ENCODE assay signal across 23 cellular contexts in the genomic region with DNA sequence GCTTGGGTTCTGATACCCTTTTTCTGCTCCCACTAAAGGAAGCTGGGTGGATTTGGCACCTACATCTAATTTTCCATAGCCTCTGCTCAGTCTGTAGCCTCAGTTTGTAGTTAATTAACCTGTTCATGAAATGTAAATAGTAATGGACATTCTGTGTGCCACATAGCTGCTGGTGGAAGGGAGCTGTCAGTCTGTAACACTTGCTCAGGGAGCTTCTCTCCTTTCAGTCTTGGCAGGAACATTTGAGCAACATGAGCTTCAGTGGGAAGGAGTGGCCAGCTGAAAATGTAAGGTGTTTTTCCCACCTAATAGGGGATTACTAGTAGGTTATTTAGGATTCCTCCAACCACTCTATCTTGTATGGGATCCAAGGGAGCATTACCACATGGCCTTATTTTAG.
DNase-seq lines count a peak whose midpoint lies in the region; TF ChIP-seq lines count a peak whose summit lies in the region.
"Had no signal": no experiment of that assay in that cellular context is flagged by ENCODE, and none has a peak within 500 bp of the region (broad histone marks: within the 10 kb centered on the region; RNA-seq: fewer than 3 reads in every experiment).

No MANE protein-coding gene starts in this region.

- H3K27ac ChIP-seq in prostate gland (no peak overlapping the region), esophagus muscularis mucosa (replicated peaks in 1 of 4) (no peak overlapping the region)
- H3K27ac ChIP-seq: A549, brain microvascular endothelial cell, lower lobe of right lung, upper lobe of right lung had no signal

- TF ChIP-seq EP300 in esophagus muscularis mucosa (IDR thresholded peaks at IDR 0.05) = no peak

- DNase-seq in NCI-H2171 treated with DMSO at 0.1 percent for 48 hours (lab: John Stamatoyannopoulos, UW) (peak; percentile 26), NCI-H2171 (lab: John Stamatoyannopoulos, UW) (no peak), NCI-H1092 treated with DMSO at 0.1 percent for 48 hours (lab: John Stamatoyannopoulos, UW) (peak; percentile 99), NCI-H69 (lab: John Stamatoyannopoulos, UW) (peak; percentile 94), prostate gland (ENCODE audit: low spot score) (peak; percentile 38), superior temporal gyrus (ENCODE audit: extremely low spot score) (no peak), esophagus muscularis mucosa (ENCODE audit: extremely low spot score) (no peak)
- DNase-seq in stimulated activated CD4-positive, alpha-beta T cell treated with anti-CD3 and anti-CD28 coated beads, Interleukin-2, amount 100 ng/mL, for 24 hours = no peak
- DNase-seq: activated CD8-positive, alpha-beta memory T cell treated with anti-CD3 and anti-CD28 coated beads, Interleukin-2, amount 50 U/mL, for 48 hours; activated CD8-positive, alpha-beta T cell treated with anti-CD3 and anti-CD28 coated beads for 36 hours; amygdala; brain microvascular endothelial cell; CD4-positive, CD25-positive, alpha-beta regulatory T cell; cerebellar nuclear complex; EL; kidney glomerular epithelial cell; lower lobe of right lung; midbrain; naive thymus-derived CD4-positive, alpha-beta T cell; NCI-H1930; nucleus accumbens; upper lobe of right lung had no signal

- no peaks in the 10 kb centered on the region for H3K36me3 ChIP-seq in prostate gland
- H3K36me3 ChIP-seq in esophagus muscularis mucosa = no peaks in the 10 kb centered on the region
- H3K36me3 ChIP-seq: brain microvascular endothelial cell, lower lobe of right lung, upper lobe of right lung had no signal

- intact Hi-C loops in prostate gland (cut with DNase I) = no loop called here
- intact Hi-C loops in esophagus muscularis mucosa (cut with DNase I) = no loop called here

- H3K27me3 ChIP-seq in prostate gland (replicated peaks; ENCODE audit: insufficient read depth) (no peaks in the 10 kb centered on the region), esophagus muscularis mucosa (no peaks in the 10 kb centered on the region)
- H3K27me3 ChIP-seq: brain microvascular endothelial cell, upper lobe of right lung had no signal

- TF ChIP-seq CTCF in prostate gland (IDR thresholded peaks at IDR 0.05) (no peak), esophagus muscularis mucosa (IDR thresholded peaks at IDR 0.05) (no peak)

- no peak overlapping the region for H3K4me3 ChIP-seq in prostate gland
- H3K4me3 ChIP-seq in esophagus muscularis mucosa = no peak overlapping the region
- H3K4me3 ChIP-seq: A549, lower lobe of right lung, upper lobe of right lung had no signal

- H3K9me3 ChIP-seq in prostate gland (no peaks in the 10 kb centered on the region), esophagus muscularis mucosa (no peaks in the 10 kb centered on the region)
- H3K9me3 ChIP-seq: A549, lower lobe of right lung, upper lobe of right lung had no signal

- no peaks in the 10 kb centered on the region for H3K4me1 ChIP-seq in prostate gland (replicated peaks)
- no peaks in the 10 kb centered on the region for H3K4me1 ChIP-seq in esophagus muscularis mucosa
- H3K4me1 ChIP-seq: A549, lower lobe of right lung, upper lobe of right lung had no signal

- TF ChIP-seq POLR2A in prostate gland (IDR thresholded peaks at IDR 0.05) (no peak), esophagus muscularis mucosa (IDR thresholded peaks at IDR 0.05; ENCODE audit: low read depth) (no peak)

Comparison
In these comparisons a context has a peak if more than half of its experiments do, and no peak if none do; other contexts are left out.
1. DNase-seq: peak in NCI-H2171 treated with DMSO at 0.1 percent for 48 hours (single experiment), NCI-H1092 treated with DMSO at 0.1 percent for 48 hours (single experiment), NCI-H69 (single experiment) and prostate gland (single experiment); none in NCI-H2171 (single experiment), stimulated activated CD4-positive, alpha-beta T cell treated with anti-CD3 and anti-CD28 coated beads, Interleukin-2, amount 100 ng/mL, for 24 hours (0 of 2), superior temporal gyrus (single experiment) and esophagus muscularis mucosa (single experiment).